In genomic region chr14:93954516-93954830, GRCh38 we compare ENCODE assay signal across 13 cellular contexts. TPM values are rescaled to one million over a fixed set of nuclear protein-coding genes. Genes with fewer than 3 reads are reported as not detected.
A peak's percentile ranks its signal among the peaks of the same experiment; 100 is the strongest.
DNase-seq lines count a peak whose midpoint lies in the region; ATAC-seq and TF ChIP-seq lines count a peak whose summit lies in the region.
"Had no signal": no experiment of that assay in that cellular context is flagged by ENCODE, and none has a peak within 500 bp of the region (broad histone marks: within the 10 kb centered on the region; RNA-seq: fewer than 3 reads in every experiment).

No MANE protein-coding gene starts in this region.

- H3K79me2 ChIP-seq in SU-DHL-6 (ENCODE audit: insufficient read depth, low read length) (no peaks in the 10 kb centered on the region; the same call in 1 of the 2 replicates), PC-3 (ENCODE audit: low read length) (no peaks in the 10 kb centered on the region)

- POLR2A ChIA-PET in PC-3 (lab: Charles Lee; ENCODE audit: unreplicated experiment), result no interaction called here

- H3K9me3 Mint-ChIP-seq in activated naive CD4-positive, alpha-beta T cell treated with anti-CD3 and anti-CD28 coated beads, Interleukin-2, amount 50 U/mL, for 24 hours, result no peaks in the 10 kb centered on the region
- no peaks in the 10 kb centered on the region for H3K9me3 Mint-ChIP-seq in stimulated activated memory B cell treated with anti-CD40 and anti-IgM and Interleukin-4, amounts not matched to agents 10 μg/mL and 1 μg/mL and 100 μg/mL, for 72 hours

- no peak overlapping the region for H3K9ac ChIP-seq in SU-DHL-6 (ENCODE audit: low read length)
- H3K9ac ChIP-seq in PC-3 (ENCODE audit: low read length), result no peak overlapping the region

- ATAC-seq in stimulated activated memory B cell treated with anti-CD40 and anti-IgM and Interleukin-4, amounts not matched to agents 10 μg/mL and 1 μg/mL and 100 μg/mL, for 72 hours, result no peak
- no peak for ATAC-seq in PC-3
- no peak for ATAC-seq in GM18511 (IDR thresholded peaks at IDR 0.05; ENCODE audit: unreplicated experiment)

- H3K36me3 Mint-ChIP-seq in activated naive CD4-positive, alpha-beta T cell treated with anti-CD3 and anti-CD28 coated beads, Interleukin-2, amount 50 U/mL, for 24 hours, result peaks cover 2% of the 10 kb centered on the region
- peaks cover 6% of the 10 kb centered on the region for H3K36me3 Mint-ChIP-seq in stimulated activated memory B cell treated with anti-CD40 and anti-IgM and Interleukin-4, amounts not matched to agents 10 μg/mL and 1 μg/mL and 100 μg/mL, for 72 hours

- no peak for DNase-seq in activated naive CD4-positive, alpha-beta T cell treated with Interleukin-2 at 50 U/mL for 16 hours
- DNase-seq in esophagus squamous epithelium (lab: John Stamatoyannopoulos, UW) (no peak), PC-3 (no peak), NCI-H524 (lab: John Stamatoyannopoulos, UW) (no peak)
- DNase-seq: cortex of kidney, DMS53, IMR-90, NCI-H446 had no signal

- CTCF ChIA-PET in PC-3 (lab: Charles Lee), result no interaction called here

- 0 out of 2 replicates have a peak, but pooled peaks cover 9% of the 10 kb centered on the region for H3F3A ChIP-seq in SU-DHL-6 (ENCODE audit: insufficient read depth)
- H3F3A ChIP-seq in PC-3 (ENCODE audit: low read length, unreplicated experiment), result no peaks in the 10 kb centered on the region

- no peaks in the 10 kb centered on the region for H3K27me3 Mint-ChIP-seq in activated naive CD4-positive, alpha-beta T cell treated with anti-CD3 and anti-CD28 coated beads, Interleukin-2, amount 50 U/mL, for 24 hours
- no peaks in the 10 kb centered on the region for H3K27me3 Mint-ChIP-seq in stimulated activated memory B cell treated with anti-CD40 and anti-IgM and Interleukin-4, amounts not matched to agents 10 μg/mL and 1 μg/mL and 100 μg/mL, for 72 hours

- H3K9me3 ChIP-seq in SU-DHL-6 (ENCODE audit: insufficient read depth, low read length) (no peaks in the 10 kb centered on the region), esophagus squamous epithelium (no peaks in the 10 kb centered on the region), PC-3 (ENCODE audit: low read length) (no peaks in the 10 kb centered on the region)

- TF ChIP-seq CTCF in SU-DHL-6 (IDR thresholded peaks at IDR 0.05; ENCODE audit: insufficient read depth, low read length, poor library complexity, severe bottlenecking) (no peak), esophagus squamous epithelium (IDR thresholded peaks at IDR 0.05) (no peak), PC-3 (conservative IDR thresholded peaks at IDR 0.05; ENCODE audit: low read depth, low read length) (no peak)

- no TSS peak for BruUV-seq in PC-3 (replicated peaks; lab: Mats Ljungman, UMichigan)

- H3K27ac ChIP-seq in SU-DHL-6 (ENCODE audit: low read depth, low read length), result peak overlapping the region; percentile 99
- peak overlapping the region in 3 of 4 donors; percentile 50 to 88 (median 51) for H3K27ac ChIP-seq in esophagus squamous epithelium
- H3K27ac ChIP-seq in PC-3 (ENCODE audit: low read length), result no peak overlapping the region

- H3K4me2 ChIP-seq in SU-DHL-6 (ENCODE audit: low read depth, low read length, poor library complexity, severe bottlenecking) (peak overlapping the region; percentile 64), PC-3 (ENCODE audit: low read length) (no peak overlapping the region)

- intact Hi-C loops in esophagus squamous epithelium (cut with DNase I), result no loop called here
- intact Hi-C loops in PC-3 (cut with micrococcal nuclease), result no loop called here

- H3K27ac Mint-ChIP-seq in activated naive CD4-positive, alpha-beta T cell treated with anti-CD3 and anti-CD28 coated beads, Interleukin-2, amount 50 U/mL, for 24 hours, result no peak overlapping the region
- peak overlapping the region; percentile 92 for H3K27ac Mint-ChIP-seq in stimulated activated memory B cell treated with anti-CD40 and anti-IgM and Interleukin-4, amounts not matched to agents 10 μg/mL and 1 μg/mL and 100 μg/mL, for 72 hours

- H3K36me3 ChIP-seq in SU-DHL-6 (ENCODE audit: low read length) (no peaks in the 10 kb centered on the region), esophagus squamous epithelium (no peaks in the 10 kb centered on the region), PC-3 (ENCODE audit: low read depth, low read length) (no peaks in the 10 kb centered on the region)

- peaks cover 56% of the 10 kb centered on the region for H3K4me1 Mint-ChIP-seq in activated naive CD4-positive, alpha-beta T cell treated with anti-CD3 and anti-CD28 coated beads, Interleukin-2, amount 50 U/mL, for 24 hours
- peaks cover 61% of the 10 kb centered on the region for H3K4me1 Mint-ChIP-seq in stimulated activated memory B cell treated with anti-CD40 and anti-IgM and Interleukin-4, amounts not matched to agents 10 μg/mL and 1 μg/mL and 100 μg/mL, for 72 hours

- H3K27me3 ChIP-seq in SU-DHL-6 (ENCODE audit: low read length) (no peaks in the 10 kb centered on the region), esophagus squamous epithelium (peaks cover 0 to 14% (median 0%) of the 10 kb centered on the region in 4 donors), PC-3 (ENCODE audit: low read length) (no peaks in the 10 kb centered on the region)

- H3K4me3 ChIP-seq in SU-DHL-6 (ENCODE audit: insufficient read depth, low read length, poor library complexity, severe bottlenecking) (no peak overlapping the region), esophagus squamous epithelium (peak overlapping the region in 1 of 4 donors; percentile 15), PC-3 (ENCODE audit: low read length) (no peak overlapping the region)

- H3K4me3 Mint-ChIP-seq in activated naive CD4-positive, alpha-beta T cell treated with anti-CD3 and anti-CD28 coated beads, Interleukin-2, amount 50 U/mL, for 24 hours, result peak overlapping the region; percentile 76
- peak overlapping the region; percentile 82 for H3K4me3 Mint-ChIP-seq in stimulated activated memory B cell treated with anti-CD40 and anti-IgM and Interleukin-4, amounts not matched to agents 10 μg/mL and 1 μg/mL and 100 μg/mL, for 72 hours

- H4K20me1 ChIP-seq in SU-DHL-6 (ENCODE audit: low read depth, low read length), result no peaks in the 10 kb centered on the region
- no peaks in the 10 kb centered on the region for H4K20me1 ChIP-seq in PC-3 (ENCODE audit: low read length)

- WGBS in esophagus squamous epithelium, 2 donors, result 88% methylated on average over 2 of the region's 4 CpGs

- peaks cover 6 to 73% (median 34%) of the 10 kb centered on the region in 3 donors for H3K4me1 ChIP-seq in esophagus squamous epithelium
- peaks cover 10% of the 10 kb centered on the region for H3K4me1 ChIP-seq in PC-3 (ENCODE audit: insufficient read depth, low read length)

- H3K9me2 ChIP-seq in SU-DHL-6 (replicated peaks; ENCODE audit: insufficient read depth, low read length), result no peaks in the 10 kb centered on the region
- no peaks in the 10 kb centered on the region for H3K9me2 ChIP-seq in PC-3 (replicated peaks; ENCODE audit: low read length)

- H2AFZ ChIP-seq in SU-DHL-6 (ENCODE audit: low read depth, low read length, severe bottlenecking), result no peak overlapping the region
- H2AFZ ChIP-seq in PC-3 (ENCODE audit: low read length), result no peak overlapping the region

- no peak for TF ChIP-seq POLR2A in esophagus squamous epithelium (IDR thresholded peaks at IDR 0.05)

RNA-seq across cellular contexts. Expression of gene ASB2, which starts 21.9 kb away (rescaled TPM):
- 1 to 10 TPM in 3 of 4 donors, under 1 TPM in 1; 0.83 to 8.8 (median 3.7) TPM for total RNA-seq in esophagus squamous epithelium
- total RNA-seq in PC-3 (2014; rRNA removed), result 0.12 and 0.22 TPM in 2 replicates

RNA-seq across cellular contexts. Expression of gene FAM181A, which starts 27.3 kb away (rescaled TPM):
- total RNA-seq in esophagus squamous epithelium, result not detected
- not detected in 2 replicates for total RNA-seq in PC-3 (2014; rRNA removed)
- total RNA-seq: IMR-90, urinary bladder had no signal

RNA-seq across cellular contexts. Expression of gene CCDC197, which starts 42.6 kb away (rescaled TPM):
- total RNA-seq in esophagus squamous epithelium (not detected), PC-3 (2014; rRNA removed) (not detected in 2 replicates)
- total RNA-seq: IMR-90, urinary bladder had no signal
